ENCODE assay signal across 1 cellular context in genomic region chr20:38432292-38432691, GRCh38.
TF ChIP-seq lines count a peak whose summit lies in the region.

No MANE protein-coding gene starts in this region.

TF ChIP-seq in HepG2, 621 proteins besides CTCF, POLR2A, EP300 and RAD21 (continues in another document):
- TF ChIP-seq FIP1L1 (IDR thresholded peaks at IDR 0.05; ENCODE audit: borderline replicate concordance, insufficient read depth, low read depth, low read length) = no peak
- TF ChIP-seq ATAD3A (CRISPR knock-in tag; IDR thresholded peaks at IDR 0.05) = no peak
- no peak for TF ChIP-seq ZNF816 (CRISPR knock-in tag; IDR thresholded peaks at IDR 0.05; ENCODE audit: borderline replicate concordance)
- no peak for TF ChIP-seq ZNF615 (CRISPR knock-in tag; IDR thresholded peaks at IDR 0.05; ENCODE audit: borderline replicate concordance)
- TF ChIP-seq THAP7 (CRISPR knock-in tag; IDR thresholded peaks at IDR 0.05) = no peak
- TF ChIP-seq ZNF580 (CRISPR knock-in tag; IDR thresholded peaks at IDR 0.05; ENCODE audit: borderline replicate concordance, low read depth) = no peak
- no peak for TF ChIP-seq FOXP4 (CRISPR knock-in tag; IDR thresholded peaks at IDR 0.05)
- TF ChIP-seq SMAD3 (CRISPR knock-in tag; IDR thresholded peaks at IDR 0.05) = no peak
- no peak for TF ChIP-seq ZNF274 (CRISPR knock-in tag; IDR thresholded peaks at IDR 0.05)
- no peak for TF ChIP-seq HDAC2 (CRISPR knock-in tag; IDR thresholded peaks at IDR 0.05)
- TF ChIP-seq ZNF770 (CRISPR knock-in tag; IDR thresholded peaks at IDR 0.05) = no peak
- TF ChIP-seq HIC2 (CRISPR knock-in tag; IDR thresholded peaks at IDR 0.05; ENCODE audit: low read depth) = no peak
- 0 out of 2 replicates have a peak, but pooled peaks have one; percentile 1 for TF ChIP-seq HNF4A (CRISPR knock-in tag; IDR thresholded peaks at IDR 0.05)
- peak; percentile 44; the same call in 1 of the 2 replicates for TF ChIP-seq MAFG (CRISPR knock-in tag; IDR thresholded peaks at IDR 0.05)
- no peak for TF ChIP-seq ZFY (CRISPR knock-in tag; IDR thresholded peaks at IDR 0.05)
- TF ChIP-seq ZFP91 (CRISPR knock-in tag; IDR thresholded peaks at IDR 0.05; ENCODE audit: borderline replicate concordance) = peak; percentile 47
- no peak for TF ChIP-seq HHEX (CRISPR knock-in tag; IDR thresholded peaks at IDR 0.05)
- TF ChIP-seq KLF6 (CRISPR knock-in tag; IDR thresholded peaks at IDR 0.05) = no peak
- TF ChIP-seq CHD4 (IDR thresholded peaks at IDR 0.05; ENCODE audit: borderline replicate concordance, low read length) = no peak
- TF ChIP-seq FOXA1 (IDR thresholded peaks at IDR 0.05) = no peak
- TF ChIP-seq FOXA1 (CRISPR knock-in tag; IDR thresholded peaks at IDR 0.05) = no peak
- TF ChIP-seq HINFP (CRISPR knock-in tag; IDR thresholded peaks at IDR 0.05; ENCODE audit: low read depth) = no peak
- TF ChIP-seq RBFOX2 (IDR thresholded peaks at IDR 0.05; ENCODE audit: low read depth, low read length) = peak; percentile 56; the same call in 1 of the 2 replicates
- no peak for TF ChIP-seq ZNF691 (CRISPR knock-in tag; IDR thresholded peaks at IDR 0.05; ENCODE audit: borderline replicate concordance, low read depth)
- no peak for TF ChIP-seq ZNF790 (CRISPR knock-in tag; IDR thresholded peaks at IDR 0.05; ENCODE audit: borderline replicate concordance)
- no peak for TF ChIP-seq ZNF784 (CRISPR knock-in tag; IDR thresholded peaks at IDR 0.05; ENCODE audit: borderline replicate concordance)
- no peak for TF ChIP-seq EZH2 (conservative IDR thresholded peaks at IDR 0.05; ENCODE audit: low read depth, low read length)
- TF ChIP-seq PATZ1 (CRISPR knock-in tag; IDR thresholded peaks at IDR 0.05) = no peak
- TF ChIP-seq FOXK2 (IDR thresholded peaks at IDR 0.05) = no peak
- TF ChIP-seq DDIT3 (CRISPR knock-in tag; IDR thresholded peaks at IDR 0.05) = no peak
- peak; percentile 41; the same call in 1 of the 2 replicates for TF ChIP-seq POLR2AphosphoS5 (IDR thresholded peaks at IDR 0.05; ENCODE audit: low read depth, low read length)
- TF ChIP-seq EED (CRISPR knock-in tag; IDR thresholded peaks at IDR 0.05) = no peak
- TF ChIP-seq CEBPZ (IDR thresholded peaks at IDR 0.05; ENCODE audit: low read length) = no peak
- no peak for TF ChIP-seq REPIN1 (CRISPR knock-in tag; IDR thresholded peaks at IDR 0.05; ENCODE audit: borderline replicate concordance, low read depth)
- TF ChIP-seq NR1H2 (CRISPR knock-in tag; IDR thresholded peaks at IDR 0.05; ENCODE audit: borderline replicate concordance, low read depth) = 0 out of 2 replicates have a peak, but pooled peaks have one; percentile 37
- TF ChIP-seq ZNF777 (CRISPR knock-in tag; IDR thresholded peaks at IDR 0.05) = no peak
- 0 out of 2 replicates have a peak, but pooled peaks have one; percentile 51 for TF ChIP-seq ZNF253 (CRISPR knock-in tag; IDR thresholded peaks at IDR 0.05; ENCODE audit: borderline replicate concordance)
- TF ChIP-seq SRSF4 (IDR thresholded peaks at IDR 0.05; ENCODE audit: low read depth, low read length, poor library complexity, severe bottlenecking) = no peak
- TF ChIP-seq ZNF354B (CRISPR knock-in tag; IDR thresholded peaks at IDR 0.05) = 0 out of 2 replicates have a peak, but pooled peaks have one; percentile 50
- TF ChIP-seq NFE2L2 (IDR thresholded peaks at IDR 0.05; ENCODE audit: low read length) = no peak
- no peak for TF ChIP-seq ZNF362 (CRISPR knock-in tag; IDR thresholded peaks at IDR 0.05; ENCODE audit: borderline replicate concordance)
